ENCODE assay signal across 1 cellular context in genomic region chr17:57975044-57975443, GRCh38.
TF ChIP-seq lines count a peak whose summit lies in the region.

No MANE protein-coding gene starts in this region.

TF ChIP-seq in SK-N-SH treated with all-trans-retinoic acid at 6 μM for 48 hours, 23 proteins besides CTCF, POLR2A, EP300 and RAD21 (continued from another document):
- TF ChIP-seq, protein P1, sequence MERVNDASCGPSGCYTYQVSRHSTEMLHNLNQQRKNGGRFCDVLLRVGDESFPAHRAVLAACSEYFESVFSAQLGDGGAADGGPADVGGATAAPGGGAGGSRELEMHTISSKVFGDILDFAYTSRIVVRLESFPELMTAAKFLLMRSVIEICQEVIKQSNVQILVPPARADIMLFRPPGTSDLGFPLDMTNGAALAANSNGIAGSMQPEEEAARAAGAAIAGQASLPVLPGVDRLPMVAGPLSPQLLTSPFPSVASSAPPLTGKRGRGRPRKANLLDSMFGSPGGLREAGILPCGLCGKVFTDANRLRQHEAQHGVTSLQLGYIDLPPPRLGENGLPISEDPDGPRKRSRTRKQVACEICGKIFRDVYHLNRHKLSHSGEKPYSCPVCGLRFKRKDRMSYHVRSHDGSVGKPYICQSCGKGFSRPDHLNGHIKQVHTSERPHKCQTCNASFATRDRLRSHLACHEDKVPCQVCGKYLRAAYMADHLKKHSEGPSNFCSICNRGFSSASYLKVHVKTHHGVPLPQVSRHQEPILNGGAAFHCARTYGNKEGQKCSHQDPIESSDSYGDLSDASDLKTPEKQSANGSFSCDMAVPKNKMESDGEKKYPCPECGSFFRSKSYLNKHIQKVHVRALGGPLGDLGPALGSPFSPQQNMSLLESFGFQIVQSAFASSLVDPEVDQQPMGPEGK (CRISPR knock-in tag; IDR thresholded peaks at IDR 0.05; ENCODE audit: borderline replicate concordance) = no peak
- TF ChIP-seq ESRRG (CRISPR knock-in tag; IDR thresholded peaks at IDR 0.05) = no peak
- TF ChIP-seq BACH2 (CRISPR knock-in tag; IDR thresholded peaks at IDR 0.05; ENCODE audit: borderline replicate concordance) = no peak
- no peak for TF ChIP-seq ZNF8 (CRISPR knock-in tag; IDR thresholded peaks at IDR 0.05)
- TF ChIP-seq GLIS3 (CRISPR knock-in tag; IDR thresholded peaks at IDR 0.05) = no peak
- TF ChIP-seq ZFP30 (CRISPR knock-in tag; IDR thresholded peaks at IDR 0.05) = no peak
